ENCODE assay signal across 23 cellular contexts in genomic region chrX:47224896-47225290, GRCh38. TPM values are rescaled to one million over a fixed set of nuclear protein-coding genes. Genes with fewer than 3 reads are reported as not detected.
DNase-seq lines count a peak whose midpoint lies in the region; ATAC-seq and TF ChIP-seq lines count a peak whose summit lies in the region.
"Had no signal": no experiment of that assay in that cellular context is flagged by ENCODE, and none has a peak within 500 bp of the region (broad histone marks: within the 10 kb centered on the region; RNA-seq: fewer than 3 reads in every experiment).

No MANE protein-coding gene starts in this region.

- H3K9ac ChIP-seq in SK-N-SH, result no peak overlapping the region
- H3K9ac ChIP-seq: BLaER1 treated with 17β-estradiol and CSF1 and Interleukin-3, amounts not matched to agents 10 nM and 100 nM; GM23248 had no signal

- peak overlapping the region; percentile 29 for H3K27ac Mint-ChIP-seq in central memory CD8-positive, alpha-beta T cell (ENCODE audit: low read depth)
- H3K27ac Mint-ChIP-seq: CD4-positive, alpha-beta T cell had no signal

- H4K20me1 ChIP-seq in SK-N-SH (ENCODE audit: insufficient read depth), result peaks cover 41% of the 10 kb centered on the region

- H3K4me1 ChIP-seq in heart right ventricle (peaks cover 0 to 19% (median 7%) of the 10 kb centered on the region in 9 donors), SK-N-SH (ENCODE audit: control insufficient read depth in 1 of 2, insufficient read depth in 2 of 2, low read depth in 1 of 2, low read length in 1 of 2) (peaks cover 0 to 8% of the 10 kb centered on the region in 2 experiments; a peak in 2 of 4 replicates)
- H3K4me1 ChIP-seq: BE2C had no signal

- peaks cover 41% of the 10 kb centered on the region for H3K79me2 ChIP-seq in SK-N-SH (ENCODE audit: insufficient read depth)

- DNase-seq in cardiac septum (ENCODE audit: low spot score) (peak; percentile 54), heart right ventricle (no peak), omental fat pad (ENCODE audit: low spot score) (peak; percentile 5), SK-N-SH (no peak)
- no peak for DNase-seq in central memory CD8-positive, alpha-beta T cell (ENCODE audit: low spot score in 2 of 2)
- no peak for DNase-seq in activated effector memory CD4-positive, alpha-beta T cell treated with Interleukin-2 at 50 U/mL for 16 hours
- DNase-seq: 8988T; ACHN; AML-193; BE2C; CD4-positive, alpha-beta T cell; CD8-positive, alpha-beta memory T cell; DMS 273 treated with DMSO at 0.1 percent for 48 hours; DMS79; EL; GDM1; GM23248; H7; HCEC 1CT had no signal

- no peak for TF ChIP-seq RAD21 in SK-N-SH (IDR thresholded peaks at IDR 0.05; ENCODE audit: low read length)

- peaks cover 0 to 8% (median 0%) of the 10 kb centered on the region in 7 donors for H3K27me3 ChIP-seq in heart right ventricle
- no peaks in the 10 kb centered on the region for H3K27me3 ChIP-seq in SK-N-SH (ENCODE audit: insufficient read depth)
- H3K27me3 ChIP-seq: BE2C had no signal

- H3K4me3 ChIP-seq in heart right ventricle, result no peak overlapping the region
- H3K4me3 ChIP-seq in SK-N-SH (ENCODE audit: low read depth in 2 of 2, low read length in 1 of 2), result no peak overlapping the region
- H3K4me3 ChIP-seq: A549; BLaER1 treated with 17β-estradiol and CSF1 and Interleukin-3, amounts not matched to agents 10 nM and 100 nM; GM12878; GM23248 had no signal

- WGBS in heart right ventricle, 2 donors, result 89 to 99% methylated on average over 4 of the region's 4 CpGs
- 100% methylated on average over 1 of the region's 4 CpGs for WGBS in SK-N-SH (ENCODE audit: low lambda C conversion rate)

- TF ChIP-seq CTCF in heart right ventricle (IDR thresholded peaks at IDR 0.05) (no peak), omental fat pad (IDR thresholded peaks at IDR 0.05) (no peak), SK-N-SH (IDR thresholded peaks at IDR 0.05) (no peak)

- H3K4me2 ChIP-seq in SK-N-SH, result no peak overlapping the region
- H3K4me2 ChIP-seq: A549; BLaER1 treated with 17β-estradiol and CSF1 and Interleukin-3, amounts not matched to agents 10 nM and 100 nM had no signal

- POLR2A ChIA-PET in SK-N-SH (lab: Yijun Ruan, JAX), result interaction anchor here (1.2 kb wide), 1 partner anchor 15 kb away, joined by 3 read pairs; no protein-coding TSS in a partner anchor

- H3K9me3 Mint-ChIP-seq in central memory CD8-positive, alpha-beta T cell, result no peaks in the 10 kb centered on the region
- H3K9me3 Mint-ChIP-seq: CD4-positive, alpha-beta T cell; CD8-positive, alpha-beta memory T cell had no signal

- intact Hi-C loops in cardiac septum (cut with DNase I), result no loop called here
- intact Hi-C loops in heart right ventricle (cut with DNase I), result no loop called here

- H3K4me3 Mint-ChIP-seq in central memory CD8-positive, alpha-beta T cell, result no peak overlapping the region
- H3K4me3 Mint-ChIP-seq: CD14-positive monocyte; CD4-positive, alpha-beta T cell; CD8-positive, alpha-beta memory T cell had no signal

- H3K9me2 ChIP-seq in SK-N-SH, result no peaks in the 10 kb centered on the region

- no peak for ATAC-seq in heart right ventricle
- no peak for ATAC-seq in central memory CD8-positive, alpha-beta T cell (replicated peaks; ENCODE audit: extremely low read depth, poor library complexity, severe bottlenecking)
- ATAC-seq in omental fat pad (ENCODE audit: low FRiP score), result no peak
- ATAC-seq: A549, GM12878 had no signal

- H3K9me3 ChIP-seq in heart right ventricle (no peaks in the 10 kb centered on the region), SK-N-SH (no peaks in the 10 kb centered on the region)
- H3K9me3 ChIP-seq: A549; BE2C; BLaER1 treated with 17β-estradiol and CSF1 and Interleukin-3, amounts not matched to agents 10 nM and 100 nM had no signal

- no peak overlapping the region for H2AFZ ChIP-seq in SK-N-SH (ENCODE audit: low read depth)
- H2AFZ ChIP-seq: GM23248 had no signal

- H3K27ac ChIP-seq in heart right ventricle, result no peak overlapping the region
- H3K27ac ChIP-seq in SK-N-SH (ENCODE audit: low read depth in 2 of 2, low read length in 1 of 2), result no peak overlapping the region
- H3K27ac ChIP-seq: A549; BLaER1 treated with 17β-estradiol and CSF1 and Interleukin-3, amounts not matched to agents 10 nM and 100 nM; GM23248 had no signal

- H3F3A ChIP-seq in SK-N-SH (replicated peaks; ENCODE audit: insufficient read depth), result peaks cover under 1% of the 10 kb centered on the region

- no peak for TF ChIP-seq EP300 in SK-N-SH (IDR thresholded peaks at IDR 0.05; ENCODE audit: borderline replicate concordance in 1 of 2, low read depth in 1 of 2, low read length in 1 of 2)

- peaks cover 23% of the 10 kb centered on the region for H3K4me1 Mint-ChIP-seq in central memory CD8-positive, alpha-beta T cell

- H3K27me3 Mint-ChIP-seq in central memory CD8-positive, alpha-beta T cell, result no peaks in the 10 kb centered on the region
- H3K27me3 Mint-ChIP-seq: CD4-positive, alpha-beta T cell had no signal

- CTCF ChIA-PET in SK-N-SH (lab: Yijun Ruan, JAX), result no interaction called here

- H3K36me3 ChIP-seq in heart right ventricle (peaks cover 0 to 71% (median 9%) of the 10 kb centered on the region in 9 donors), SK-N-SH (replicated peaks in 1 of 2; ENCODE audit: control insufficient read depth in 1 of 2, insufficient read depth in 2 of 2, low read length in 1 of 2) (peaks cover 27 to 67% of the 10 kb centered on the region in 2 experiments)

- H3K36me3 Mint-ChIP-seq in central memory CD8-positive, alpha-beta T cell (ENCODE audit: insufficient read depth), result peaks cover 19% of the 10 kb centered on the region

TF ChIP-seq in SK-N-SH, 30 proteins besides CTCF, POLR2A, EP300 and RAD21:
- no peak for TF ChIP-seq GABPA (IDR thresholded peaks at IDR 0.05; ENCODE audit: low read depth)
- no peak for TF ChIP-seq RCOR1 (IDR thresholded peaks at IDR 0.05; ENCODE audit: low read length)
- TF ChIP-seq, protein P1, sequence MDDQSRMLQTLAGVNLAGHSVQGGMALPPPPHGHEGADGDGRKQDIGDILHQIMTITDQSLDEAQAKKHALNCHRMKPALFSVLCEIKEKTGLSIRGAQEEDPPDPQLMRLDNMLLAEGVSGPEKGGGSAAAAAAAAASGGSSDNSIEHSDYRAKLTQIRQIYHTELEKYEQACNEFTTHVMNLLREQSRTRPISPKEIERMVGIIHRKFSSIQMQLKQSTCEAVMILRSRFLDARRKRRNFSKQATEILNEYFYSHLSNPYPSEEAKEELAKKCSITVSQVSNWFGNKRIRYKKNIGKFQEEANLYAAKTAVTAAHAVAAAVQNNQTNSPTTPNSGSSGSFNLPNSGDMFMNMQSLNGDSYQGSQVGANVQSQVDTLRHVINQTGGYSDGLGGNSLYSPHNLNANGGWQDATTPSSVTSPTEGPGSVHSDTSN (IDR thresholded peaks at IDR 0.05), result no peak
- no peak for TF ChIP-seq RXRA (IDR thresholded peaks at IDR 0.05; ENCODE audit: borderline replicate concordance, low read depth)

RNA-seq across cellular contexts. Expression of gene CDK16, which starts 6.4 kb away (rescaled TPM):
- 177 TPM for total RNA-seq in cardiac septum
- total RNA-seq in heart right ventricle, result 100 to 1,000 TPM; 129 to 193 (median 147) TPM
- polyA plus RNA-seq in heart right ventricle, result 100 to 1,000 TPM; 110 to 124 TPM
- total RNA-seq in omental fat pad, result 100 to 1,000 TPM in 3 of 4 donors, 10 to 100 TPM in 1; 72.4 to 120 (median 102) TPM
- 115 and 116 TPM in 2 replicates for polyA plus RNA-seq in SK-N-SH (2012; rRNA removed)
- 64.3 and 83.1 TPM in 2 replicates for polyA plus RNA-seq in SK-N-SH (2012; cell fraction: cytosol; rRNA removed)
- polyA plus RNA-seq in SK-N-SH (2012; cell fraction: nucleus; rRNA removed), result 213 and 232 TPM in 2 replicates

RNA-seq across cellular contexts. Expression of gene USP11, which starts 7.9 kb away (rescaled TPM):
- total RNA-seq in cardiac septum (64.9 TPM), heart right ventricle (10 to 100 TPM; 36.4 to 73.0 (median 58.6) TPM), omental fat pad (10 to 100 TPM; 27.6 to 41.3 (median 32.3) TPM)
- polyA plus RNA-seq in heart right ventricle (10 to 100 TPM; 20.0 to 25.4 TPM), SK-N-SH (2012; rRNA removed) (40.1 and 53.1 TPM in 2 replicates)
- 19.8 and 26.2 TPM in 2 replicates for polyA plus RNA-seq in SK-N-SH (2012; cell fraction: cytosol; rRNA removed)
- polyA plus RNA-seq in SK-N-SH (2012; cell fraction: nucleus; rRNA removed), result 185 and 213 TPM in 2 replicates

RNA-seq across cellular contexts. Expression of gene UBA1, which starts 31.3 kb away (rescaled TPM):
- total RNA-seq in cardiac septum (160 TPM), heart right ventricle (100 to 1,000 TPM; 110 to 157 (median 128) TPM), omental fat pad (100 to 1,000 TPM; 132 to 158 (median 148) TPM)
- polyA plus RNA-seq in heart right ventricle (10 to 100 TPM; 90.9 to 99.4 TPM), SK-N-SH (2012; rRNA removed) (249 and 283 TPM in 2 replicates)
- polyA plus RNA-seq in SK-N-SH (2012; cell fraction: cytosol; rRNA removed), result 125 and 170 TPM in 2 replicates
- 396 and 495 TPM in 2 replicates for polyA plus RNA-seq in SK-N-SH (2012; cell fraction: nucleus; rRNA removed)

Comparison
In these comparisons a context has a peak if more than half of its experiments do, and no peak if none do; other contexts are left out.
1. DNase-seq: peak in cardiac septum (single experiment) and omental fat pad (single experiment); none in heart right ventricle (0 of 2), central memory CD8-positive, alpha-beta T cell (0 of 2), activated effector memory CD4-positive, alpha-beta T cell treated with Interleukin-2 at 50 U/mL for 16 hours (single experiment) and SK-N-SH (single experiment).